ENCODE assay signal across 29 cellular contexts in genomic region chr15:98927990-98928389, GRCh38.
A peak's percentile ranks its signal among the peaks of the same experiment; 100 is the strongest.
DNase-seq lines count a peak whose midpoint lies in the region; ATAC-seq and TF ChIP-seq lines count a peak whose summit lies in the region.
"Had no signal": no experiment of that assay in that cellular context is flagged by ENCODE, and none has a peak within 500 bp of the region (broad histone marks: within the 10 kb centered on the region; RNA-seq: fewer than 3 reads in every experiment).

No MANE protein-coding gene starts in this region.

- intact Hi-C loops in IMR-90 (cut with micrococcal nuclease): no loop called here
- intact Hi-C loops in esophagus muscularis mucosa (cut with DNase I): no loop called here
- intact Hi-C loops in prostate gland (cut with DNase I): loop anchor here (10.0 kb wide), 1 partner anchor 127 kb away; no protein-coding TSS in a partner anchor
- intact Hi-C loops in transverse colon (cut with DNase I; ENCODE audit: low total_unique reads): no loop called here

- H3K27ac ChIP-seq in IMR-90 (ENCODE audit: insufficient read depth, low read length) (peak overlapping the region; percentile 34; the same call in 1 of the 2 replicates), esophagus muscularis mucosa (replicated peaks in 1 of 4) (peak overlapping the region; percentile 50 to 73 (median 58)), prostate gland (peak overlapping the region; percentile 50 to 53), transverse colon (peak overlapping the region in 3 of 4 donors; percentile 35 to 74 (median 44))
- H3K27ac ChIP-seq: BLaER1 treated with 17β-estradiol and CSF1 and Interleukin-3, amounts not matched to agents 10 nM and 100 nM; right lobe of liver; testis; VCaP had no signal

- H3K27me3 ChIP-seq in IMR-90 (ENCODE audit: control insufficient read depth, insufficient read depth, low read length) (no peaks in the 10 kb centered on the region), esophagus muscularis mucosa (no peaks in the 10 kb centered on the region), prostate gland (replicated peaks; ENCODE audit: insufficient read depth) (no peaks in the 10 kb centered on the region), transverse colon (no peaks in the 10 kb centered on the region)
- H3K27me3 ChIP-seq: BLaER1 treated with 17β-estradiol and CSF1 and Interleukin-3, amounts not matched to agents 10 nM and 100 nM; gastrocnemius medialis; left lung; right lobe of liver; testis had no signal

- H2AFZ ChIP-seq in IMR-90 (replicated peaks; ENCODE audit: low read length, poor library complexity): no peak overlapping the region

- no peak overlapping the region for H2BK120ac ChIP-seq in IMR-90 (ENCODE audit: low read depth, low read length)

- peak overlapping the region; percentile 10; the same call in 1 of the 2 replicates for H3K14ac ChIP-seq in IMR-90 (replicated peaks; ENCODE audit: low read depth, low read length)

- no peak overlapping the region for H3K18ac ChIP-seq in IMR-90 (ENCODE audit: low read depth, low read length)

- WGBS in IMR-90 (ENCODE audit: extremely low coverage in 2 of 2, insufficient read length in 1 of 2), 2 experiments: no CpG with 5 or more reads among the region's 2 CpGs
- 97% methylated on average over 2 of the region's 2 CpGs for WGBS in esophagus muscularis mucosa
- WGBS in prostate gland: 74% methylated on average over 2 of the region's 2 CpGs
- 60 to 91% methylated on average over 1 to 2 of the region's 2 CpGs for WGBS in transverse colon (ENCODE audit: low coverage in 1 of 2), 2 donors

- no peak overlapping the region for H2BK5ac ChIP-seq in IMR-90 (ENCODE audit: low read depth, low read length, poor library complexity, severe bottlenecking)

- H4K8ac ChIP-seq in IMR-90 (ENCODE audit: low read depth in 2 of 2, low read length in 2 of 2): 0 out of 4 replicates have a peak overlapping the region, but pooled peaks of 1 of the 2 experiments have one; percentile 33

- TF ChIP-seq RAD21 in IMR-90 (IDR thresholded peaks at IDR 0.05; ENCODE audit: low read length): no peak

- H3K36me3 ChIP-seq in IMR-90 (ENCODE audit: control insufficient read depth, insufficient read depth, low read length) (peaks cover 54% of the 10 kb centered on the region), esophagus muscularis mucosa (peaks cover 17 to 76% (median 59%) of the 10 kb centered on the region in 4 donors), prostate gland (no peaks in the 10 kb centered on the region), transverse colon (peaks cover 0 to 12% (median 3%) of the 10 kb centered on the region in 4 donors)
- H3K36me3 ChIP-seq: right lobe of liver had no signal

- H3K56ac ChIP-seq in IMR-90 (ENCODE audit: extremely low read depth, insufficient read depth, low read length): no peak overlapping the region

- H4K91ac ChIP-seq in IMR-90 (ENCODE audit: insufficient read depth, low read depth, low read length): no peak overlapping the region

- CTCF ChIA-PET in IMR-90 (lab: Yijun Ruan, JAX): no interaction called here

- H3K9me3 ChIP-seq in IMR-90 (ENCODE audit: control insufficient read depth, insufficient read depth, low read length) (no peaks in the 10 kb centered on the region), esophagus muscularis mucosa (no peaks in the 10 kb centered on the region), prostate gland (no peaks in the 10 kb centered on the region), transverse colon (no peaks in the 10 kb centered on the region)
- H3K9me3 ChIP-seq: BLaER1 treated with 17β-estradiol and CSF1 and Interleukin-3, amounts not matched to agents 10 nM and 100 nM; gastrocnemius medialis; left lung; right lobe of liver; testis had no signal

- no peak overlapping the region for H3K4ac ChIP-seq in IMR-90 (ENCODE audit: low read depth, low read length)

- H3K4me1 ChIP-seq in IMR-90 (ENCODE audit: control insufficient read depth, insufficient read depth, low read length) (peaks cover 7% of the 10 kb centered on the region), esophagus muscularis mucosa (peaks cover 11 to 40% (median 33%) of the 10 kb centered on the region in 4 donors), prostate gland (replicated peaks) (peaks cover 6% of the 10 kb centered on the region), transverse colon (peaks cover 0 to 5% (median 0%) of the 10 kb centered on the region in 4 donors)
- H3K4me1 ChIP-seq: left lung, right lobe of liver had no signal

- peaks cover 7 to 51% of the 10 kb centered on the region in 2 experiments for H3K79me1 ChIP-seq in IMR-90 (ENCODE audit: low read depth in 1 of 2, low read length in 2 of 2)

- no peak overlapping the region for H3K9ac ChIP-seq in IMR-90 (ENCODE audit: low read depth, low read length)

- POLR2A ChIA-PET in IMR-90 (lab: Charles Lee; ENCODE audit: unreplicated experiment): no interaction called here

- BruUV-seq in IMR-90 (replicated peaks; lab: Mats Ljungman, UMichigan): no TSS peak

- no peak overlapping the region for H3K4me2 ChIP-seq in IMR-90 (ENCODE audit: low read depth, low read length)
- H3K4me2 ChIP-seq: BLaER1 treated with 17β-estradiol and CSF1 and Interleukin-3, amounts not matched to agents 10 nM and 100 nM had no signal

- TF ChIP-seq POLR2A in IMR-90 (IDR thresholded peaks at IDR 0.05; ENCODE audit: low read depth, low read length) (no peak), esophagus muscularis mucosa (IDR thresholded peaks at IDR 0.05; ENCODE audit: low read depth) (no peak), prostate gland (IDR thresholded peaks at IDR 0.05) (no peak), transverse colon (IDR thresholded peaks at IDR 0.05) (no peak)

- 0 out of 2 replicates have a peak overlapping the region, but pooled peaks have one; percentile 13 for H2AK5ac ChIP-seq in IMR-90 (ENCODE audit: low read depth, low read length)

- H4K5ac ChIP-seq in IMR-90 (ENCODE audit: low read depth, low read length): no peak overlapping the region

- TF ChIP-seq EP300 in esophagus muscularis mucosa (IDR thresholded peaks at IDR 0.05) (no peak), transverse colon (IDR thresholded peaks at IDR 0.05; ENCODE audit: low read depth) (no peak)

- in situ Hi-C loops in IMR-90 (cut with MboI; ENCODE audit: low sequenced_read_pairs) (no loop called here), transverse colon (cut with MboI; ENCODE audit: low pct_ligation_motif_present in 1 of 4, low pct_unique_long_range_greater_than_20kb in 1 of 4, low sequenced_read_pairs in 3 of 4) (no loop called here)

- dilution Hi-C loops in IMR-90 (cut with HindIII; ENCODE audit: low sequenced_read_pairs, unreplicated experiment): loop anchor here (25.0 kb wide), 1 partner anchor 134 kb away; no protein-coding TSS in a partner anchor

- no peak overlapping the region for H3K23ac ChIP-seq in IMR-90 (ENCODE audit: low read depth, low read length)

- no peaks in the 10 kb centered on the region for H4K20me1 ChIP-seq in IMR-90 (ENCODE audit: insufficient read depth, low read length)

- TF ChIP-seq CTCF in IMR-90 (conservative IDR thresholded peaks at IDR 0.05; ENCODE audit: low read depth, low read length) (no peak), esophagus muscularis mucosa (IDR thresholded peaks at IDR 0.05) (no peak), prostate gland (IDR thresholded peaks at IDR 0.05) (no peak), transverse colon (IDR thresholded peaks at IDR 0.05) (no peak)

- H3K4me3 ChIP-seq in IMR-90 (ENCODE audit: insufficient read depth, low read depth, low read length) (no peak overlapping the region), esophagus muscularis mucosa (no peak overlapping the region), prostate gland (no peak overlapping the region), transverse colon (no peak overlapping the region)
- H3K4me3 ChIP-seq: BLaER1 treated with 17β-estradiol and CSF1 and Interleukin-3, amounts not matched to agents 10 nM and 100 nM; gastrocnemius medialis; left lung; right lobe of liver; testis had no signal

- no peak overlapping the region for H2BK15ac ChIP-seq in IMR-90 (ENCODE audit: low read depth, low read length)

- H2AK9ac ChIP-seq in IMR-90 (replicated peaks; ENCODE audit: low read depth, low read length, poor library complexity): no peak overlapping the region

- DNase-seq in IMR-90 (no peak), esophagus muscularis mucosa (ENCODE audit: extremely low spot score) (no peak), prostate gland (ENCODE audit: low spot score) (no peak), transverse colon (no peak), HT-29 (ENCODE audit: low spot score) (no peak)
- DNase-seq in activated CD4-positive, alpha-beta T cell treated with anti-CD3 and anti-CD28 coated beads, Interleukin-2, amount 50 U/mL, for 48 hours: no peak
- DNase-seq in stimulated activated CD4-positive, alpha-beta T cell treated with anti-CD3 and anti-CD28 coated beads, Interleukin-1b, Interleukin-23, amount 100 ng/mL, for 48 hours: no peak
- DNase-seq: activated CD4-positive, alpha-beta T cell treated with anti-CD3 and anti-CD28 coated beads, Interleukin-2, amount 50 U/mL, for 1 hour; activated naive CD4-positive, alpha-beta T cell treated with anti-CD3 and anti-CD28 coated beads, Interleukin-2, amount 10 ng/mL, durations not matched to agents 7 days and 5 days; activated T-cell treated with anti-CD3 and anti-CD28 coated beads, Interleukin-2, amount 50 U/mL, for 72 hours; amniotic stem cell; DMS79; gastrocnemius medialis; GF-D8; hypothalamus; left lung; naive B cell; NCI-H1092; NCI-H1694 treated with DMSO at 0.1 percent for 48 hours; NCI-H2171 treated with DMSO at 0.1 percent for 48 hours; NCI-H526 treated with DMSO at 0.1 percent for 48 hours; occipital lobe; right lobe of liver; SIG-M5; stimulated activated naive CD4-positive, alpha-beta T cell; testis had no signal

- no peak overlapping the region for H2BK20ac ChIP-seq in IMR-90 (ENCODE audit: low read depth, low read length)

- ATAC-seq in IMR-90 (ENCODE audit: low read depth): no peak
- ATAC-seq: activated T-cell treated with anti-CD3 and anti-CD28 coated beads, Interleukin-2, amount 50 U/mL, for 72 hours; left lung; Panc1; right lobe of liver had no signal

- H3K9me1 ChIP-seq in IMR-90 (ENCODE audit: insufficient read depth, low read length): peaks cover 19% of the 10 kb centered on the region

TF ChIP-seq in IMR-90, 13 proteins besides CTCF, POLR2A, EP300 and RAD21 (continues in another document):
- TF ChIP-seq MAFK (IDR thresholded peaks at IDR 0.05; ENCODE audit: low read depth, low read length) (no peak), SMC3 (IDR thresholded peaks at IDR 0.05; ENCODE audit: low read depth, low read length) (no peak), CEBPB (IDR thresholded peaks at IDR 0.05; ENCODE audit: low read depth, low read length) (no peak), MAZ (IDR thresholded peaks at IDR 0.05; ENCODE audit: borderline replicate concordance, low read depth, low read length) (no peak)
